In genomic region chr7:25781704-25782103, GRCh38 we compare ENCODE assay signal across 16 cellular contexts.
"Had no signal": no experiment of that assay in that cellular context is flagged by ENCODE, and none has a peak within 500 bp of the region (broad histone marks: within the 10 kb centered on the region; RNA-seq: fewer than 3 reads in every experiment).

No MANE protein-coding gene starts in this region.

- ATAC-seq: foreskin keratinocyte; gastroesophageal sphincter; heart left ventricle; left lobe of liver; mucosa of descending colon; natural killer cell treated with Interleukin-12 subunit alpha and Interleukin-12 subunit beta and Interleukin-15 and Interleukin-18, amount 100 ng/mL, for 72 hours; right lobe of liver; stimulated activated naive B cell treated with anti-CD40 and anti-IgM and Interleukin-4, amounts not matched to agents 10 μg/mL and 1 μg/mL and 100 μg/mL, for 72 hours had no signal

- DNase-seq: dermis blood vessel endothelial cell; effector memory CD4-positive, alpha-beta T cell; foreskin keratinocyte; heart left ventricle; kidney; mucosa of descending colon; naive B cell; right lobe of liver; small intestine; stimulated activated CD4-positive, alpha-beta T cell treated with anti-CD3 and anti-CD28 coated beads, Interleukin-15, amount 100 ng/mL, for 24 hours; stimulated activated CD4-positive, alpha-beta T cell treated with anti-CD3 and anti-CD28 coated beads, Interleukin-2, amount 100 ng/mL, for 48 hours; stimulated activated naive B cell treated with anti-CD40 and anti-IgM and Interleukin-4, amounts not matched to agents 10 μg/mL and 1 μg/mL and 100 μg/mL, for 72 hours; upper lobe of left lung had no signal
